15 cellular contexts compared by ENCODE assay signal in genomic region chr21:35015435-35016024, GRCh38. TPM values are rescaled to one million over a fixed set of nuclear protein-coding genes. Genes with fewer than 3 reads are reported as not detected.
DNase-seq lines count a peak whose midpoint lies in the region; ATAC-seq lines count a peak whose summit lies in the region.
"Had no signal": no experiment of that assay in that cellular context is flagged by ENCODE, and none has a peak within 500 bp of the region (broad histone marks: within the 10 kb centered on the region; RNA-seq: fewer than 3 reads in every experiment).

No MANE protein-coding gene starts in this region.

- ATAC-seq in naive thymus-derived CD4-positive, alpha-beta T cell = peak; percentile 82
- no peak for ATAC-seq in GM21360 (IDR thresholded peaks at IDR 0.05; ENCODE audit: unreplicated experiment)
- ATAC-seq: left cardiac atrium, right lobe of liver, SK-N-SH treated with all-trans-retinoic acid at 6 μM for 48 hours had no signal

- peaks cover 0 to 83% (median 48%) of the 10 kb centered on the region in 11 experiments; a peak in 19 of 22 replicates for H3K36me3 ChIP-seq in BLaER1 treated with 17β-estradiol and CSF1 and Interleukin-3, amounts not matched to agents 10 nM and 100 nM
- H3K36me3 ChIP-seq in naive thymus-derived CD4-positive, alpha-beta T cell (ENCODE audit: control insufficient read depth in 2 of 3, insufficient read depth in 3 of 3, low read length in 3 of 3) = peaks cover 0 to 8% (median 0%) of the 10 kb centered on the region in 3 experiments
- H3K36me3 ChIP-seq: MG63, right lobe of liver had no signal

- H3K4me3 Mint-ChIP-seq in activated CD4-positive, alpha-beta T cell treated with anti-CD3 and anti-CD28 coated beads, Interleukin-2, amount 10 ng/mL, durations not matched to agents 7 days and 5 days = no peak overlapping the region
- H3K4me3 Mint-ChIP-seq in naive thymus-derived CD4-positive, alpha-beta T cell = peak overlapping the region in 9 of 10 donors; percentile 9 to 79 (median 29)

- peaks cover 23 to 100% (median 94%) of the 10 kb centered on the region in 10 experiments for H3K4me1 ChIP-seq in BLaER1 treated with 17β-estradiol and CSF1 and Interleukin-3, amounts not matched to agents 10 nM and 100 nM
- H3K4me1 ChIP-seq in naive thymus-derived CD4-positive, alpha-beta T cell (ENCODE audit: control insufficient read depth in 2 of 2, insufficient read depth in 2 of 2, low read length in 2 of 2) = peaks cover 38 to 65% of the 10 kb centered on the region in 2 donors

- H3K36me3 Mint-ChIP-seq in activated CD4-positive, alpha-beta T cell treated with anti-CD3 and anti-CD28 coated beads, Interleukin-2, amount 10 ng/mL, durations not matched to agents 7 days and 5 days (ENCODE audit: low read depth) = peaks cover 46% of the 10 kb centered on the region
- peaks cover 0 to 44% (median 12%) of the 10 kb centered on the region in 5 donors for H3K36me3 Mint-ChIP-seq in naive thymus-derived CD4-positive, alpha-beta T cell

- peak; percentile 15 for DNase-seq in SIG-M5 treated with dmso at 0.1 percent for 504 hours (lab: John Stamatoyannopoulos, UW; ENCODE audit: unreplicated experiment)
- DNase-seq in SIG-M5 (lab: John Stamatoyannopoulos, UW) = no peak
- peak; percentile 39 for DNase-seq in activated CD4-positive, alpha-beta T cell treated with anti-CD3 and anti-CD28 coated beads, Interleukin-2, amount 10 ng/mL, durations not matched to agents 7 days and 5 days
- DNase-seq in naive thymus-derived CD4-positive, alpha-beta T cell = peak in 2 of 9 donors; percentile 45 to 75
- DNase-seq in NCI-H2107 (lab: John Stamatoyannopoulos, UW) = no peak
- DNase-seq in germinal center (ENCODE audit: low spot score) = no peak
- DNase-seq: left cardiac atrium, MG63, midbrain, nucleus accumbens, right lobe of liver, trophoblast cell had no signal

- H3K9ac ChIP-seq in BLaER1 treated with 17β-estradiol and CSF1 and Interleukin-3, amounts not matched to agents 10 nM and 100 nM = no peak overlapping the region

- CTCF ChIA-PET in activated CD4-positive, alpha-beta T cell treated with anti-CD3 and anti-CD28 coated beads, Interleukin-2, amount 10 ng/mL, durations not matched to agents 7 days and 5 days (lab: Charles Lee) = interaction anchor here (1.0 to 2.2 kb wide), 3 partner anchors 9 to 126 kb away, joined by 3 to 9 read pairs (median 4); no protein-coding TSS in a partner anchor
- CTCF ChIA-PET in naive thymus-derived CD4-positive, alpha-beta T cell (lab: Charles Lee) = interaction anchor here (0.8 to 1.0 kb wide), 4 partner anchors 12 to 32 kb away, joined by 3 to 4 read pairs (median 3); no protein-coding TSS in a partner anchor

- intact Hi-C loops in naive thymus-derived CD4-positive, alpha-beta T cell (cut with micrococcal nuclease) = loop anchor here in 1 of 2 donors (2.0 kb wide), 1 partner anchor 41 kb away; no protein-coding TSS in a partner anchor

- H3K27ac Mint-ChIP-seq in activated CD4-positive, alpha-beta T cell treated with anti-CD3 and anti-CD28 coated beads, Interleukin-2, amount 10 ng/mL, durations not matched to agents 7 days and 5 days = peak overlapping the region; percentile 9
- H3K27ac Mint-ChIP-seq in naive thymus-derived CD4-positive, alpha-beta T cell = peak overlapping the region; percentile 2 to 87 (median 38)

- H3K27me3 Mint-ChIP-seq in activated CD4-positive, alpha-beta T cell treated with anti-CD3 and anti-CD28 coated beads, Interleukin-2, amount 10 ng/mL, durations not matched to agents 7 days and 5 days = no peaks in the 10 kb centered on the region
- no peaks in the 10 kb centered on the region for H3K27me3 Mint-ChIP-seq in naive thymus-derived CD4-positive, alpha-beta T cell

- H3K9me3 Mint-ChIP-seq in activated CD4-positive, alpha-beta T cell treated with anti-CD3 and anti-CD28 coated beads, Interleukin-2, amount 10 ng/mL, durations not matched to agents 7 days and 5 days = no peaks in the 10 kb centered on the region
- H3K9me3 Mint-ChIP-seq in naive thymus-derived CD4-positive, alpha-beta T cell = no peaks in the 10 kb centered on the region

- H3K4me3 ChIP-seq in BLaER1 treated with 17β-estradiol and CSF1 and Interleukin-3, amounts not matched to agents 10 nM and 100 nM = no peak overlapping the region
- H3K4me3 ChIP-seq in naive thymus-derived CD4-positive, alpha-beta T cell (ENCODE audit: low read length) = no peak overlapping the region
- H3K4me3 ChIP-seq: MG63, right lobe of liver had no signal

- peaks cover 0 to 4% (median 0%) of the 10 kb centered on the region in 11 experiments; a peak in 1 of 22 replicates for H3K9me3 ChIP-seq in BLaER1 treated with 17β-estradiol and CSF1 and Interleukin-3, amounts not matched to agents 10 nM and 100 nM (replicated peaks in 1 of 11)
- no peaks in the 10 kb centered on the region for H3K9me3 ChIP-seq in naive thymus-derived CD4-positive, alpha-beta T cell (ENCODE audit: control insufficient read depth in 2 of 3, low read length in 3 of 3)
- H3K9me3 ChIP-seq: MG63, right lobe of liver had no signal

- peaks cover 0 to 81% (median 26%) of the 10 kb centered on the region in 11 experiments; a peak in 10 of 22 replicates for H4K20me1 ChIP-seq in BLaER1 treated with 17β-estradiol and CSF1 and Interleukin-3, amounts not matched to agents 10 nM and 100 nM

- H3K27ac ChIP-seq in BLaER1 treated with 17β-estradiol and CSF1 and Interleukin-3, amounts not matched to agents 10 nM and 100 nM = peak overlapping the region in 7 of 11 experiments; percentile 54 to 85 (median 76); a peak in 12 of 22 replicates
- no peak overlapping the region for H3K27ac ChIP-seq in naive thymus-derived CD4-positive, alpha-beta T cell (ENCODE audit: low read depth, low read length)
- H3K27ac ChIP-seq: right lobe of liver had no signal

- POLR2A ChIA-PET in activated CD4-positive, alpha-beta T cell treated with anti-CD3 and anti-CD28 coated beads, Interleukin-2, amount 10 ng/mL, durations not matched to agents 7 days and 5 days (lab: Charles Lee) = no interaction called here
- POLR2A ChIA-PET in naive thymus-derived CD4-positive, alpha-beta T cell (lab: Charles Lee) = interaction anchor here (0.6 to 2.4 kb wide), 6 partner anchors 9 to 48 kb away, joined by 3 to 11 read pairs (median 3); no protein-coding TSS in a partner anchor

- H3K27me3 ChIP-seq in BLaER1 treated with 17β-estradiol and CSF1 and Interleukin-3, amounts not matched to agents 10 nM and 100 nM = no peaks in the 10 kb centered on the region
- H3K27me3 ChIP-seq in naive thymus-derived CD4-positive, alpha-beta T cell (ENCODE audit: control insufficient read depth in 2 of 2, insufficient read depth in 2 of 2, low read length in 2 of 2) = no peaks in the 10 kb centered on the region
- H3K27me3 ChIP-seq: MG63, right lobe of liver had no signal

- H3K4me2 ChIP-seq in BLaER1 treated with 17β-estradiol and CSF1 and Interleukin-3, amounts not matched to agents 10 nM and 100 nM = peak overlapping the region in 10 of 11 experiments; percentile 8 to 90 (median 74); a peak in 19 of 22 replicates

- H3K4me1 Mint-ChIP-seq in activated CD4-positive, alpha-beta T cell treated with anti-CD3 and anti-CD28 coated beads, Interleukin-2, amount 10 ng/mL, durations not matched to agents 7 days and 5 days = peaks cover 72% of the 10 kb centered on the region
- H3K4me1 Mint-ChIP-seq in naive thymus-derived CD4-positive, alpha-beta T cell = peaks cover 65 to 98% (median 94%) of the 10 kb centered on the region in 7 donors

RNA-seq across cellular contexts. Expression of gene RUNX1, which starts 33.6 kb away (rescaled TPM):
- 10 to 100 TPM; 52.0 to 54.0 TPM for total RNA-seq in activated CD4-positive, alpha-beta T cell treated with anti-CD3 and anti-CD28 coated beads, Interleukin-2, amount 10 ng/mL, durations not matched to agents 7 days and 5 days
- 100 to 1,000 TPM in 1 of 5 experiments, 10 to 100 TPM in 4; 55.3 to 154 (median 98.5) TPM for total RNA-seq in naive thymus-derived CD4-positive, alpha-beta T cell
- 10 to 100 TPM; 27.9 to 42.8 TPM for polyA plus RNA-seq in naive thymus-derived CD4-positive, alpha-beta T cell

Comparison
In these comparisons a context has a peak if more than half of its experiments do, and no peak if none do; other contexts are left out.
1. DNase-seq: peak in SIG-M5 treated with dmso at 0.1 percent for 504 hours (single experiment) and activated CD4-positive, alpha-beta T cell treated with anti-CD3 and anti-CD28 coated beads, Interleukin-2, amount 10 ng/mL, durations not matched to agents 7 days and 5 days (single experiment); none in SIG-M5 (single experiment), NCI-H2107 (single experiment) and germinal center (single experiment).